ENCODE assay signal across 18 cellular contexts in the genomic region with DNA sequence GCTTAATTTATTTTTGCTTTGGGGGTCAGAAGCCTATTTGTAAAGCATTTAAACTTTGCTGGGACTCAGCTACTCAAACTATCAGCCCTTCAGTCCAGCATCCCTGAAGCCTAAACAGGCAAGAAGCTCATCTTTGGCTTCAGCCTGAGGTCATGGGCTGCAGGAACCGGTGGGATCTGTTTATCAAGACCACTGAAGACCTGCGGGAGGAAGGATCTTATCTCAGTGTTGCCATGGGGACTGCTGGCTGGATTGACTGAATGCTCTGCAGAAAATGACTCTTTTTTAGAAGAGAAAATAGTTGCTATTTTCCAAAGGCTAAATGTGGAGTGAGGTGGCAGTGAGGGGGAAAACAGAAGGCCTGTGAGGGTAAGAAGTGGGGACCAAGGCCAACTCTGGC. TPM values are rescaled to one million over a fixed set of nuclear protein-coding genes. Genes with fewer than 3 reads are reported as not detected.
DNase-seq lines count a peak whose midpoint lies in the region; ATAC-seq and TF ChIP-seq lines count a peak whose summit lies in the region.
"Had no signal": no experiment of that assay in that cellular context is flagged by ENCODE, and none has a peak within 500 bp of the region (broad histone marks: within the 10 kb centered on the region; RNA-seq: fewer than 3 reads in every experiment).

No MANE protein-coding gene starts in this region.

- no peak for ATAC-seq in right cardiac atrium
- no peak for ATAC-seq in activated CD8-positive, alpha-beta T cell treated with anti-CD3 and anti-CD28 coated beads, Interleukin-2, amount 10 ng/mL, durations not matched to agents 7 days and 5 days
- ATAC-seq: CD8-positive, alpha-beta T cell had no signal

- no peaks in the 10 kb centered on the region for H3K9me3 Mint-ChIP-seq in neural progenitor cell
- no peaks in the 10 kb centered on the region for H3K9me3 Mint-ChIP-seq in activated CD8-positive, alpha-beta T cell treated with anti-CD3 and anti-CD28 coated beads, Interleukin-2, amount 10 ng/mL, durations not matched to agents 7 days and 5 days (ENCODE audit: insufficient read depth)
- H3K9me3 Mint-ChIP-seq: CD8-positive, alpha-beta T cell had no signal

- no peaks in the 10 kb centered on the region for H3K36me3 ChIP-seq in cardiac muscle cell
- H3K36me3 ChIP-seq in esophagus muscularis mucosa, result no peaks in the 10 kb centered on the region
- H3K36me3 ChIP-seq in neural progenitor cell, result no peaks in the 10 kb centered on the region
- H3K36me3 ChIP-seq: Peyer's patch had no signal

- DNase-seq in cardiac muscle cell (ENCODE audit: low read depth in 1 of 2, low spot score in 1 of 2) (no peak), right cardiac atrium (no peak), esophagus muscularis mucosa (ENCODE audit: extremely low spot score) (peak; percentile 66), neural progenitor cell (ENCODE audit: low spot score) (no peak), anterior cingulate cortex (lab: John Stamatoyannopoulos, UW) (no peak), GM19240 (ENCODE audit: insufficient read length, low spot score) (no peak)
- no peak for DNase-seq in stimulated activated naive CD4-positive, alpha-beta T cell (lab: John Stamatoyannopoulos, UW)
- DNase-seq in activated CD8-positive, alpha-beta T cell treated with anti-CD3 and anti-CD28 coated beads, Interleukin-2, amount 10 ng/mL, durations not matched to agents 7 days and 5 days, result no peak
- DNase-seq: 8988T; Calu3; CD8-positive, alpha-beta T cell; DMS153; NCI-H1105; NCI-H2029 treated with DMSO at 0.1 percent for 48 hours; NCI-H2171; NCI-H345; Peyer's patch had no signal

- no peak for TF ChIP-seq POLR2A in esophagus muscularis mucosa (IDR thresholded peaks at IDR 0.05; ENCODE audit: low read depth)

- H3K4me3 Mint-ChIP-seq in neural progenitor cell, result no peak overlapping the region
- H3K4me3 Mint-ChIP-seq in activated CD8-positive, alpha-beta T cell treated with anti-CD3 and anti-CD28 coated beads, Interleukin-2, amount 10 ng/mL, durations not matched to agents 7 days and 5 days, result no peak overlapping the region
- H3K4me3 Mint-ChIP-seq: CD8-positive, alpha-beta T cell had no signal

- H3K27me3 ChIP-seq in cardiac muscle cell, result no peaks in the 10 kb centered on the region
- no peaks in the 10 kb centered on the region for H3K27me3 ChIP-seq in right cardiac atrium (ENCODE audit: control insufficient read depth, insufficient read depth)
- no peaks in the 10 kb centered on the region for H3K27me3 ChIP-seq in esophagus muscularis mucosa
- no peaks in the 10 kb centered on the region for H3K27me3 ChIP-seq in neural progenitor cell
- H3K27me3 ChIP-seq: Peyer's patch had no signal

- CTCF ChIA-PET in activated CD8-positive, alpha-beta T cell treated with anti-CD3 and anti-CD28 coated beads, Interleukin-2, amount 10 ng/mL, durations not matched to agents 7 days and 5 days (lab: Charles Lee), result no interaction called here

- no peaks in the 10 kb centered on the region for H3K9me3 ChIP-seq in cardiac muscle cell (ENCODE audit: low read depth)
- no peaks in the 10 kb centered on the region for H3K9me3 ChIP-seq in right cardiac atrium (ENCODE audit: control insufficient read depth, low read length)
- no peaks in the 10 kb centered on the region for H3K9me3 ChIP-seq in esophagus muscularis mucosa
- no peaks in the 10 kb centered on the region for H3K9me3 ChIP-seq in neural progenitor cell (ENCODE audit: low read depth)
- H3K9me3 ChIP-seq: Peyer's patch had no signal

- no peaks in the 10 kb centered on the region for H4K20me1 ChIP-seq in neural progenitor cell (ENCODE audit: low read depth)

- no peak overlapping the region for H3K9ac ChIP-seq in neural progenitor cell
- H3K9ac ChIP-seq: KMS-11 had no signal

- peak overlapping the region; percentile 65 for H3K27ac Mint-ChIP-seq in neural progenitor cell
- no peak overlapping the region for H3K27ac Mint-ChIP-seq in activated CD8-positive, alpha-beta T cell treated with anti-CD3 and anti-CD28 coated beads, Interleukin-2, amount 10 ng/mL, durations not matched to agents 7 days and 5 days
- H3K27ac Mint-ChIP-seq: CD8-positive, alpha-beta T cell had no signal

- H3K4me1 ChIP-seq in cardiac muscle cell (ENCODE audit: low read depth) (peaks cover 54% of the 10 kb centered on the region), right cardiac atrium (ENCODE audit: control insufficient read depth, insufficient read depth, low read length) (peaks cover 2% of the 10 kb centered on the region), esophagus muscularis mucosa (peaks cover 16 to 38% (median 28%) of the 10 kb centered on the region in 4 donors), neural progenitor cell (peaks cover 4% of the 10 kb centered on the region)

- H3K4me2 ChIP-seq in neural progenitor cell, result no peak overlapping the region
- H3K4me2 ChIP-seq: KMS-11 had no signal

- no peak for TF ChIP-seq CTCF in cardiac muscle cell (IDR thresholded peaks at IDR 0.05; ENCODE audit: low read depth, low read length)
- TF ChIP-seq CTCF in esophagus muscularis mucosa (IDR thresholded peaks at IDR 0.05), result no peak
- TF ChIP-seq CTCF in neural progenitor cell (IDR thresholded peaks at IDR 0.05), result no peak

- H3K4me3 ChIP-seq in cardiac muscle cell (no peak overlapping the region), right cardiac atrium (ENCODE audit: low read length) (no peak overlapping the region), esophagus muscularis mucosa (no peak overlapping the region), neural progenitor cell (no peak overlapping the region)
- H3K4me3 ChIP-seq: Peyer's patch had no signal

- peaks cover 10% of the 10 kb centered on the region for H3F3A ChIP-seq in neural progenitor cell (ENCODE audit: low read depth)

- intact Hi-C loops in right cardiac atrium (cut with DNase I), result no loop called here
- intact Hi-C loops in esophagus muscularis mucosa (cut with DNase I), result no loop called here

- no peaks in the 10 kb centered on the region for H3K79me2 ChIP-seq in neural progenitor cell (ENCODE audit: low read depth)

- H2AFZ ChIP-seq in neural progenitor cell (replicated peaks), result no peak overlapping the region

- H3K4me1 Mint-ChIP-seq in neural progenitor cell, result peaks cover 4% of the 10 kb centered on the region
- peaks cover 3% of the 10 kb centered on the region for H3K4me1 Mint-ChIP-seq in activated CD8-positive, alpha-beta T cell treated with anti-CD3 and anti-CD28 coated beads, Interleukin-2, amount 10 ng/mL, durations not matched to agents 7 days and 5 days (ENCODE audit: low read depth)

- H3K27me3 Mint-ChIP-seq in neural progenitor cell (ENCODE audit: insufficient read depth, low read depth), result peaks cover 2% of the 10 kb centered on the region
- H3K27me3 Mint-ChIP-seq in activated CD8-positive, alpha-beta T cell treated with anti-CD3 and anti-CD28 coated beads, Interleukin-2, amount 10 ng/mL, durations not matched to agents 7 days and 5 days (ENCODE audit: low read depth), result peaks cover 10% of the 10 kb centered on the region

- TF ChIP-seq EP300 in esophagus muscularis mucosa (IDR thresholded peaks at IDR 0.05), result no peak

- H3K27ac ChIP-seq in cardiac muscle cell (peak overlapping the region; percentile 90), right cardiac atrium (ENCODE audit: low read length) (no peak overlapping the region), esophagus muscularis mucosa (replicated peaks in 1 of 4) (no peak overlapping the region), neural progenitor cell (no peak overlapping the region)
- H3K27ac ChIP-seq: KMS-11 had no signal

- H3K36me3 Mint-ChIP-seq in neural progenitor cell, result no peaks in the 10 kb centered on the region
- no peaks in the 10 kb centered on the region for H3K36me3 Mint-ChIP-seq in activated CD8-positive, alpha-beta T cell treated with anti-CD3 and anti-CD28 coated beads, Interleukin-2, amount 10 ng/mL, durations not matched to agents 7 days and 5 days (ENCODE audit: low read depth)
- H3K36me3 Mint-ChIP-seq: CD8-positive, alpha-beta T cell had no signal

- POLR2A ChIA-PET in activated CD8-positive, alpha-beta T cell treated with anti-CD3 and anti-CD28 coated beads, Interleukin-2, amount 10 ng/mL, durations not matched to agents 7 days and 5 days (lab: Charles Lee), result no interaction called here

- 20% methylated on average over 2 of the region's 2 CpGs for WGBS in right cardiac atrium
- 58% methylated on average over 2 of the region's 2 CpGs for WGBS in esophagus muscularis mucosa

RNA-seq across cellular contexts. Expression of a gene that starts 20.6 kb away (rescaled TPM):
- 602 and 603 TPM in 2 replicates for total RNA-seq in cardiac muscle cell
- polyA plus RNA-seq in cardiac muscle cell, result 220 and 285 TPM in 2 replicates
- total RNA-seq in right cardiac atrium, result 100 to 1,000 TPM; 222 to 294 (median 268) TPM
- polyA plus RNA-seq in right cardiac atrium, result 189 TPM
- 10 to 100 TPM; 69.4 to 88.6 (median 78.3) TPM for total RNA-seq in esophagus muscularis mucosa
- total RNA-seq in neural progenitor cell (ENCODE audit: low replicate concordance), result 30.7 and 32.6 TPM in 2 replicates
- total RNA-seq in activated CD8-positive, alpha-beta T cell treated with anti-CD3 and anti-CD28 coated beads, Interleukin-2, amount 10 ng/mL, durations not matched to agents 7 days and 5 days, result 10 to 100 TPM; 10.7 to 12.0 TPM
